In genomic region chr14:98014851-98015615, GRCh38 we compare ENCODE assay signal across 22 cellular contexts.
"Had no signal": no experiment of that assay in that cellular context is flagged by ENCODE, and none has a peak within 500 bp of the region (broad histone marks: within the 10 kb centered on the region; RNA-seq: fewer than 3 reads in every experiment).

No MANE protein-coding gene starts in this region.

- H3K27ac Mint-ChIP-seq: activated CD4-positive, alpha-beta memory T cell treated with anti-CD3 and anti-CD28 coated beads, Interleukin-2, amount 10 ng/mL, durations not matched to agents 7 days and 5 days; activated CD4-positive, alpha-beta T cell treated with anti-CD3 and anti-CD28 coated beads, Interleukin-2, amount 10 ng/mL, durations not matched to agents 24 days and 14 days; mesothelial cell of epicardium; nephron progenitor cell; stimulated activated effector memory CD8-positive, alpha-beta T cell treated with anti-CD3 and anti-CD28 coated beads, Interleukin-12 subunit alpha, Interleukin-12 subunit beta, amount 100 ng/mL, for 72 hours; T-helper 1 cell treated with Interleukin-12 subunit alpha and Interleukin-12 subunit beta and Interleukin-4 antibody, amounts not matched to agents 30 μg/mL and 1 μg/mL, for 36 hours had no signal

- H3K27me3 Mint-ChIP-seq: activated CD4-positive, alpha-beta memory T cell treated with anti-CD3 and anti-CD28 coated beads, Interleukin-2, amount 10 ng/mL, durations not matched to agents 7 days and 5 days; activated CD4-positive, alpha-beta T cell treated with anti-CD3 and anti-CD28 coated beads, Interleukin-2, amount 10 ng/mL, durations not matched to agents 24 days and 14 days; effector memory CD8-positive, alpha-beta T cell; stimulated activated naive CD8-positive, alpha-beta T cell treated with anti-CD3 and anti-CD28 coated beads, Interleukin-15, amount 100 ng/mL, for 72 hours had no signal

- DNase-seq: activated CD4-positive, alpha-beta memory T cell treated with anti-CD3 and anti-CD28 coated beads, Interleukin-2, amount 10 ng/mL, durations not matched to agents 7 days and 5 days; activated CD4-positive, alpha-beta T cell treated with anti-CD3 and anti-CD28 coated beads, Interleukin-2, amount 10 ng/mL, durations not matched to agents 24 days and 14 days; activated CD4-positive, CD25-positive, alpha-beta regulatory T cell; activated gamma-delta T cell treated with Interleukin-2 at 50 U/mL for 16 hours; effector memory CD8-positive, alpha-beta T cell; esophagus squamous epithelium; head of caudate nucleus; hypothalamus; left ventricle myocardium superior; mammary epithelial cell; nephron progenitor cell; small intestine; stimulated activated CD4-positive, alpha-beta T cell treated with anti-CD3 and anti-CD28 coated beads, Interleukin-2, amount 100 ng/mL, for 24 hours; stimulated activated naive CD8-positive, alpha-beta T cell treated with anti-CD3 and anti-CD28 coated beads, Interleukin-15, amount 100 ng/mL, for 72 hours; tibial artery had no signal

- H3K4me3 Mint-ChIP-seq: activated CD4-positive, alpha-beta memory T cell treated with anti-CD3 and anti-CD28 coated beads, Interleukin-2, amount 10 ng/mL, durations not matched to agents 7 days and 5 days; activated CD4-positive, alpha-beta T cell treated with anti-CD3 and anti-CD28 coated beads, Interleukin-2, amount 10 ng/mL, durations not matched to agents 24 days and 14 days; effector memory CD8-positive, alpha-beta T cell; mesothelial cell of epicardium; nephron progenitor cell; stimulated activated effector memory CD8-positive, alpha-beta T cell treated with anti-CD3 and anti-CD28 coated beads, Interleukin-12 subunit alpha, Interleukin-12 subunit beta, amount 100 ng/mL, for 72 hours; T-helper 1 cell treated with Interleukin-12 subunit alpha and Interleukin-12 subunit beta and Interleukin-4 antibody, amounts not matched to agents 30 μg/mL and 1 μg/mL, for 36 hours had no signal

- H3K4me1 Mint-ChIP-seq: mesothelial cell of epicardium, nephron progenitor cell had no signal

- H3K4me1 ChIP-seq: esophagus squamous epithelium, gastroesophageal sphincter, parathyroid adenoma, tibial artery had no signal

- H3K27me3 ChIP-seq: cardiac muscle cell, gastroesophageal sphincter, tibial artery had no signal

- H3K9me3 Mint-ChIP-seq: activated CD4-positive, alpha-beta memory T cell treated with anti-CD3 and anti-CD28 coated beads, Interleukin-2, amount 10 ng/mL, durations not matched to agents 7 days and 5 days; effector memory CD8-positive, alpha-beta T cell; mesothelial cell of epicardium; nephron progenitor cell; stimulated activated effector memory CD8-positive, alpha-beta T cell treated with anti-CD3 and anti-CD28 coated beads, Interleukin-12 subunit alpha, Interleukin-12 subunit beta, amount 100 ng/mL, for 72 hours; stimulated activated naive CD8-positive, alpha-beta T cell treated with anti-CD3 and anti-CD28 coated beads, Interleukin-15, amount 100 ng/mL, for 72 hours had no signal

- H3K27ac ChIP-seq: cardiac muscle cell, esophagus squamous epithelium, gastroesophageal sphincter, parathyroid adenoma, tibial artery had no signal

- H3K9me3 ChIP-seq: esophagus squamous epithelium, gastroesophageal sphincter, tibial artery had no signal

- H3K4me3 ChIP-seq: cardiac muscle cell, esophagus squamous epithelium, gastroesophageal sphincter, tibial artery had no signal

- H3K36me3 ChIP-seq: cardiac muscle cell, esophagus squamous epithelium, gastroesophageal sphincter, tibial artery had no signal

- ATAC-seq: effector memory CD8-positive, alpha-beta T cell; gastroesophageal sphincter; left ventricle myocardium superior; sciatic nerve; stimulated activated effector memory CD8-positive, alpha-beta T cell treated with anti-CD3 and anti-CD28 coated beads, Interleukin-12 subunit alpha, Interleukin-12 subunit beta, amount 100 ng/mL, for 72 hours had no signal

- H3K36me3 Mint-ChIP-seq: mesothelial cell of epicardium; stimulated activated effector memory CD8-positive, alpha-beta T cell treated with anti-CD3 and anti-CD28 coated beads, Interleukin-12 subunit alpha, Interleukin-12 subunit beta, amount 100 ng/mL, for 72 hours had no signal
